20 cellular contexts compared by ENCODE assay signal in genomic region chr2:13014783-13015182, GRCh38.
DNase-seq lines count a peak whose midpoint lies in the region; ATAC-seq and TF ChIP-seq lines count a peak whose summit lies in the region.
"Had no signal": no experiment of that assay in that cellular context is flagged by ENCODE, and none has a peak within 500 bp of the region (broad histone marks: within the 10 kb centered on the region; RNA-seq: fewer than 3 reads in every experiment).

No MANE protein-coding gene starts in this region.

- DNase-seq in BE2C (peak; percentile 57), NCI-H1105 (lab: John Stamatoyannopoulos, UW) (peak; percentile 16), NCI-H748 treated with DMSO at 0.1 percent for 48 hours (lab: John Stamatoyannopoulos, UW) (peak; percentile 62), glutamatergic neuron (no peak), vagina (ENCODE audit: extremely low spot score in 2 of 2) (no peak), PC-3 (no peak)
- DNase-seq: Calu3; CD4-positive, alpha-beta memory T cell; EL; HFFc6; Karpas-422; NCI-H2171 treated with DMSO at 0.1 percent for 48 hours; NCI-H510A had no signal

- no peak overlapping the region for H2AFZ ChIP-seq in PC-3 (ENCODE audit: low read length)

- H3K4me3 ChIP-seq in BE2C (ENCODE audit: low read depth, low read length) (no peak overlapping the region), vagina (no peak overlapping the region), PC-3 (ENCODE audit: low read length) (no peak overlapping the region)
- H3K4me3 ChIP-seq: A549, BLaER1, SJCRH30 had no signal

- no TSS peak for BruUV-seq in PC-3 (replicated peaks; lab: Mats Ljungman, UMichigan)

- TF ChIP-seq POLR2A in vagina (IDR thresholded peaks at IDR 0.05) = no peak

- no peaks in the 10 kb centered on the region for H3K79me2 ChIP-seq in PC-3 (ENCODE audit: low read length)

- POLR2A ChIA-PET in PC-3 (lab: Charles Lee; ENCODE audit: unreplicated experiment) = no interaction called here

- H3K4me1 ChIP-seq in BE2C (peaks cover 31% of the 10 kb centered on the region), vagina (no peaks in the 10 kb centered on the region), PC-3 (ENCODE audit: insufficient read depth, low read length) (no peaks in the 10 kb centered on the region)
- H3K4me1 ChIP-seq: A549, BLaER1 had no signal

- H3K27me3 ChIP-seq in BE2C (no peaks in the 10 kb centered on the region), vagina (no peaks in the 10 kb centered on the region), PC-3 (ENCODE audit: low read length) (peaks cover 5% of the 10 kb centered on the region; the same call in 1 of the 2 replicates)
- H3K27me3 ChIP-seq: BLaER1, SJCRH30 had no signal

- no peak overlapping the region for H3K9ac ChIP-seq in PC-3 (ENCODE audit: low read length)
- H3K9ac ChIP-seq: BLaER1 had no signal

- no peak overlapping the region for H3K27ac ChIP-seq in vagina
- H3K27ac ChIP-seq in PC-3 (ENCODE audit: low read length) = no peak overlapping the region
- H3K27ac ChIP-seq: A549, BLaER1, HL-60, SJCRH30 had no signal

- no peaks in the 10 kb centered on the region for H3K9me3 ChIP-seq in BE2C
- no peaks in the 10 kb centered on the region for H3K9me3 ChIP-seq in vagina
- no peaks in the 10 kb centered on the region for H3K9me3 ChIP-seq in PC-3 (ENCODE audit: low read length)
- H3K9me3 ChIP-seq: A549, BLaER1, SJCRH30 had no signal

- intact Hi-C loops in vagina (cut with DNase I) = no loop called here
- intact Hi-C loops in PC-3 (cut with micrococcal nuclease) = no loop called here

- no peak overlapping the region for H3K4me2 ChIP-seq in PC-3 (ENCODE audit: low read length)
- H3K4me2 ChIP-seq: A549, BLaER1 had no signal

- no peaks in the 10 kb centered on the region for H3K27me3 Mint-ChIP-seq in glutamatergic neuron (ENCODE audit: unreplicated experiment)

- H3K36me3 ChIP-seq in BE2C = no peaks in the 10 kb centered on the region
- H3K36me3 ChIP-seq in vagina = no peaks in the 10 kb centered on the region
- H3K36me3 ChIP-seq in PC-3 (ENCODE audit: low read depth, low read length) = no peaks in the 10 kb centered on the region
- H3K36me3 ChIP-seq: BLaER1, SJCRH30 had no signal

- no peaks in the 10 kb centered on the region for H3K9me2 ChIP-seq in PC-3 (replicated peaks; ENCODE audit: low read length)

- no peaks in the 10 kb centered on the region for H3F3A ChIP-seq in PC-3 (ENCODE audit: low read length, unreplicated experiment)

- TF ChIP-seq CTCF in BE2C (IDR thresholded peaks at IDR 0.05; ENCODE audit: low read depth, low read length) = no peak
- TF ChIP-seq CTCF in glutamatergic neuron (IDR thresholded peaks at IDR 0.05; ENCODE audit: partially characterized antibody, unreplicated experiment) = no peak
- no peak for TF ChIP-seq CTCF in vagina (IDR thresholded peaks at IDR 0.05)
- TF ChIP-seq CTCF in PC-3 (conservative IDR thresholded peaks at IDR 0.05; ENCODE audit: low read depth, low read length) = no peak

- CTCF ChIA-PET in PC-3 (lab: Charles Lee) = no interaction called here

- H3K27ac Mint-ChIP-seq in glutamatergic neuron (ENCODE audit: unreplicated experiment) = peak overlapping the region; percentile 40
- H3K27ac Mint-ChIP-seq: CD4-positive, alpha-beta memory T cell; HFFc6; IgD-negative memory B cell; T-helper 2 cell treated with Interferon-gamma antibody and Interleukin-4, amounts not matched to agents 5 μg/mL and 100 μg/mL, for 36 hours had no signal

- H3K36me3 Mint-ChIP-seq in glutamatergic neuron (ENCODE audit: unreplicated experiment) = no peaks in the 10 kb centered on the region
- H3K36me3 Mint-ChIP-seq: CD4-positive, alpha-beta memory T cell; IgD-negative memory B cell had no signal

- ATAC-seq in PC-3 (no peak), HG02885 (IDR thresholded peaks at IDR 0.05; ENCODE audit: poor library complexity, unreplicated experiment) (no peak)
- ATAC-seq: A549 had no signal

- no peaks in the 10 kb centered on the region for H4K20me1 ChIP-seq in PC-3 (ENCODE audit: low read length)
- H4K20me1 ChIP-seq: BLaER1 had no signal

- no peak overlapping the region for H3K4me3 Mint-ChIP-seq in glutamatergic neuron (ENCODE audit: unreplicated experiment)
- H3K4me3 Mint-ChIP-seq: CD4-positive, alpha-beta memory T cell; HFFc6; IgD-negative memory B cell; T-helper 2 cell treated with Interferon-gamma antibody and Interleukin-4, amounts not matched to agents 5 μg/mL and 100 μg/mL, for 36 hours had no signal

- H3K9me3 Mint-ChIP-seq in glutamatergic neuron (ENCODE audit: unreplicated experiment) = peaks cover 3% of the 10 kb centered on the region
- H3K9me3 Mint-ChIP-seq: CD4-positive, alpha-beta memory T cell; HFFc6; T-helper 2 cell treated with Interferon-gamma antibody and Interleukin-4, amounts not matched to agents 5 μg/mL and 100 μg/mL, for 36 hours had no signal

- H3K4me1 Mint-ChIP-seq in glutamatergic neuron (ENCODE audit: low read depth, unreplicated experiment) = peaks cover 19% of the 10 kb centered on the region
- H3K4me1 Mint-ChIP-seq: CD4-positive, alpha-beta memory T cell had no signal

Comparison
In these comparisons a context has a peak if more than half of its experiments do, and no peak if none do; other contexts are left out.
1. DNase-seq: peak in BE2C (single experiment), NCI-H1105 (single experiment) and NCI-H748 treated with DMSO at 0.1 percent for 48 hours (single experiment); none in glutamatergic neuron (single experiment), vagina (0 of 2) and PC-3 (single experiment).